In the genomic region with DNA sequence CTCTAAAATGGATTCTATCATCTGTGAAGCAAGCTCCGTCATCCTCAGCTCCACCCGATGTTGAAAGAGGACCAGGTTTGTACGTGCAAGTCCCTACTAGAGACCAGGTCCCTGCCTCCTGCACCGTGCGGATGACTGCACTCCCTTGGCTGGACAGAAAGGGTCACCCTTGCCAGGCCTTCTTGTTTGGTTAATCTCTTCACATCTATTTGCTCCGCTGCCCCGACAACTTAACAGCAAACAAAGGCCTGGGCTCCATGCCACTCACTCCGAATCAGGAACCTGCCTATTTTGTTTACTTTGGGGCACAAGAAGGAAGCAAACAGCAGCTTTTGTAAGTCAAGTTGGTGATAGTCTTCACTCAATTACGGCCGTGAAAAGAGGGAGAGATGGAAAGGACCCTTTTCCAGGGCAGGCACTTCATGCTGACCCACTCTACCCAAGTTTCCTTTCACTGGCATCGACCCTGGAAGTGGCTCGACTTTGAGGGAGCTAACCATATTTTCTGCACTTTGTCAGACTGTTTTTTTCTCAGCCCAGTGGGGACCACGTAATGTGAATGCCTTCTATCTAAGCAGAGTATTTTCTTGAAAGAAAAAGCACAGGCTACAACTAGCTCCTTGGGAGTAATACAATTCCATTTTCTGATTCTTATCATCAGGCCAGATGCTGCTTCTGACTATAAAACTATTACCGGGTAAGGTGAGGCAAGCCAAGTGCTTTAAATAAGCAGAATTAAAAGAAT, we compare ENCODE assay signal across 1 cellular context.
A peak's percentile ranks its signal among the peaks of the same experiment; 100 is the strongest.
TF ChIP-seq lines count a peak whose summit lies in the region.

No MANE protein-coding gene starts in this region.

TF ChIP-seq in HepG2, 621 proteins besides CTCF, POLR2A, EP300 and RAD21 (continued from another document and continues in another):
- TF ChIP-seq FOXP4 (CRISPR knock-in tag; IDR thresholded peaks at IDR 0.05) (peak; percentile 55), ZFP62 (CRISPR knock-in tag; IDR thresholded peaks at IDR 0.05) (no peak), AHR (CRISPR knock-in tag; IDR thresholded peaks at IDR 0.05) (no peak), NR2C2 (CRISPR knock-in tag; IDR thresholded peaks at IDR 0.05; ENCODE audit: borderline replicate concordance) (no peak), ZNF329 (CRISPR knock-in tag; IDR thresholded peaks at IDR 0.05; ENCODE audit: low read depth) (no peak), NKX3-1 (CRISPR knock-in tag; IDR thresholded peaks at IDR 0.05) (no peak), GATAD1 (CRISPR knock-in tag; IDR thresholded peaks at IDR 0.05) (0 out of 2 replicates have a peak, but pooled peaks have one; percentile 18), ATF7 (IDR thresholded peaks at IDR 0.05) (no peak), ATF7 (CRISPR knock-in tag; IDR thresholded peaks at IDR 0.05) (no peak), NR0B2 (CRISPR knock-in tag; IDR thresholded peaks at IDR 0.05) (no peak), RBFOX2 (IDR thresholded peaks at IDR 0.05; ENCODE audit: low read depth, low read length) (no peak), ZMYM2 (CRISPR knock-in tag; IDR thresholded peaks at IDR 0.05) (no peak), CCDC6 (CRISPR knock-in tag; IDR thresholded peaks at IDR 0.05) (no peak), ARID2 (CRISPR knock-in tag; IDR thresholded peaks at IDR 0.05; ENCODE audit: borderline replicate concordance) (no peak), PCBP2 (optimal IDR thresholded peaks at IDR 0.05; ENCODE audit: low read depth, low read length, poor library complexity, severe bottlenecking) (no peak), ZNF484 (CRISPR knock-in tag; IDR thresholded peaks at IDR 0.05; ENCODE audit: borderline replicate concordance, low read depth) (no peak), MYC (CRISPR knock-in tag; IDR thresholded peaks at IDR 0.05; ENCODE audit: borderline replicate concordance) (no peak), ZNF564 (CRISPR knock-in tag; IDR thresholded peaks at IDR 0.05) (no peak), FOXA1 (IDR thresholded peaks at IDR 0.05) (no peak), FOXA1 (CRISPR knock-in tag; IDR thresholded peaks at IDR 0.05) (peak; percentile 54), ZBTB49 (CRISPR knock-in tag; IDR thresholded peaks at IDR 0.05; ENCODE audit: borderline replicate concordance) (no peak), ZNF788 (CRISPR knock-in tag; IDR thresholded peaks at IDR 0.05; ENCODE audit: borderline replicate concordance) (no peak), MAF1 (CRISPR knock-in tag; IDR thresholded peaks at IDR 0.05; ENCODE audit: borderline replicate concordance) (no peak), WIZ (CRISPR knock-in tag; IDR thresholded peaks at IDR 0.05) (no peak), SP5 (CRISPR knock-in tag; IDR thresholded peaks at IDR 0.05; ENCODE audit: borderline replicate concordance, low read depth) (peak; percentile 13; the same call in 1 of the 2 replicates), ZNF569 (CRISPR knock-in tag; IDR thresholded peaks at IDR 0.05; ENCODE audit: borderline replicate concordance) (no peak), HOXD1 (CRISPR knock-in tag; IDR thresholded peaks at IDR 0.05) (no peak), NFE2L1 (CRISPR knock-in tag; IDR thresholded peaks at IDR 0.05; ENCODE audit: borderline replicate concordance) (no peak), NFIC (IDR thresholded peaks at IDR 0.05; ENCODE audit: low read length) (no peak), RBM39 (IDR thresholded peaks at IDR 0.05; ENCODE audit: low read depth, low read length, poor library complexity, severe bottlenecking) (no peak), ZNF761 (CRISPR knock-in tag; conservative IDR thresholded peaks at IDR 0.05) (no peak), ZGPAT (CRISPR knock-in tag; IDR thresholded peaks at IDR 0.05) (no peak; the same call in none of the 2 replicates), TRAFD1 (CRISPR knock-in tag; IDR thresholded peaks at IDR 0.05; ENCODE audit: borderline replicate concordance) (no peak), ZNF574 (CRISPR knock-in tag; IDR thresholded peaks at IDR 0.05) (no peak), PITX1 (CRISPR knock-in tag; IDR thresholded peaks at IDR 0.05) (peak; percentile 80), TSC22D2 (CRISPR knock-in tag; IDR thresholded peaks at IDR 0.05; ENCODE audit: borderline replicate concordance) (peak; percentile 77; the same call in 1 of the 2 replicates), HDAC1 (CRISPR knock-in tag; IDR thresholded peaks at IDR 0.05) (peak; percentile 50; the same call in 1 of the 2 replicates), PLSCR1 (CRISPR knock-in tag; IDR thresholded peaks at IDR 0.05; ENCODE audit: borderline replicate concordance) (no peak), ZFAT (CRISPR knock-in tag; conservative IDR thresholded peaks at IDR 0.05) (no peak)
- TF ChIP-seq, protein P1, sequence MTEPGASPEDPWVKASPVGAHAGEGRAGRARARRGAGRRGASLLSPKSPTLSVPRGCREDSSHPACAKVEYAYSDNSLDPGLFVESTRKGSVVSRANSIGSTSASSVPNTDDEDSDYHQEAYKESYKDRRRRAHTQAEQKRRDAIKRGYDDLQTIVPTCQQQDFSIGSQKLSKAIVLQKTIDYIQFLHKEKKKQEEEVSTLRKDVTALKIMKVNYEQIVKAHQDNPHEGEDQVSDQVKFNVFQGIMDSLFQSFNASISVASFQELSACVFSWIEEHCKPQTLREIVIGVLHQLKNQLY (CRISPR knock-in tag; IDR thresholded peaks at IDR 0.05) = no peak
- TF ChIP-seq, protein P2, sequence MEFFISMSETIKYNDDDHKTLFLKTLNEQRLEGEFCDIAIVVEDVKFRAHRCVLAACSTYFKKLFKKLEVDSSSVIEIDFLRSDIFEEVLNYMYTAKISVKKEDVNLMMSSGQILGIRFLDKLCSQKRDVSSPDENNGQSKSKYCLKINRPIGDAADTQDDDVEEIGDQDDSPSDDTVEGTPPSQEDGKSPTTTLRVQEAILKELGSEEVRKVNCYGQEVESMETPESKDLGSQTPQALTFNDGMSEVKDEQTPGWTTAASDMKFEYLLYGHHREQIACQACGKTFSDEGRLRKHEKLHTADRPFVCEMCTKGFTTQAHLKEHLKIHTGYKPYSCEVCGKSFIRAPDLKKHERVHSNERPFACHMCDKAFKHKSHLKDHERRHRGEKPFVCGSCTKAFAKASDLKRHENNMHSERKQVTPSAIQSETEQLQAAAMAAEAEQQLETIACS (CRISPR knock-in tag; IDR thresholded peaks at IDR 0.05) = no peak
- TF ChIP-seq, protein P3, sequence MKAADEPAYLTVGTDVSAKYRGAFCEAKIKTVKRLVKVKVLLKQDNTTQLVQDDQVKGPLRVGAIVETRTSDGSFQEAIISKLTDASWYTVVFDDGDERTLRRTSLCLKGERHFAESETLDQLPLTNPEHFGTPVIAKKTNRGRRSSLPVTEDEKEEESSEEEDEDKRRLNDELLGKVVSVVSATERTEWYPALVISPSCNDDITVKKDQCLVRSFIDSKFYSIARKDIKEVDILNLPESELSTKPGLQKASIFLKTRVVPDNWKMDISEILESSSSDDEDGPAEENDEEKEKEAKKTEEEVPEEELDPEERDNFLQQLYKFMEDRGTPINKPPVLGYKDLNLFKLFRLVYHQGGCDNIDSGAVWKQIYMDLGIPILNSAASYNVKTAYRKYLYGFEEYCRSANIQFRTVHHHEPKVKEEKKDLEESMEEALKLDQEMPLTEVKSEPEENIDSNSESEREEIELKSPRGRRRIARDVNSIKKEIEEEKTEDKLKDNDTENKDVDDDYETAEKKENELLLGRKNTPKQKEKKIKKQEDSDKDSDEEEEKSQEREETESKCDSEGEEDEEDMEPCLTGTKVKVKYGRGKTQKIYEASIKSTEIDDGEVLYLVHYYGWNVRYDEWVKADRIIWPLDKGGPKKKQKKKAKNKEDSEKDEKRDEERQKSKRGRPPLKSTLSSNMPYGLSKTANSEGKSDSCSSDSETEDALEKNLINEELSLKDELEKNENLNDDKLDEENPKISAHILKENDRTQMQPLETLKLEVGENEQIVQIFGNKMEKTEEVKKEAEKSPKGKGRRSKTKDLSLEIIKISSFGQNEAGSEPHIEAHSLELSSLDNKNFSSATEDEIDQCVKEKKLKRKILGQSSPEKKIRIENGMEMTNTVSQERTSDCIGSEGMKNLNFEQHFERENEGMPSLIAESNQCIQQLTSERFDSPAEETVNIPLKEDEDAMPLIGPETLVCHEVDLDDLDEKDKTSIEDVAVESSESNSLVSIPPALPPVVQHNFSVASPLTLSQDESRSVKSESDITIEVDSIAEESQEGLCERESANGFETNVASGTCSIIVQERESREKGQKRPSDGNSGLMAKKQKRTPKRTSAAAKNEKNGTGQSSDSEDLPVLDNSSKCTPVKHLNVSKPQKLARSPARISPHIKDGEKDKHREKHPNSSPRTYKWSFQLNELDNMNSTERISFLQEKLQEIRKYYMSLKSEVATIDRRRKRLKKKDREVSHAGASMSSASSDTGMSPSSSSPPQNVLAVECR (CRISPR knock-in tag; IDR thresholded peaks at IDR 0.05; ENCODE audit: borderline replicate concordance) = peak; percentile 14; the same call in 1 of the 2 replicates
